ENCODE assay signal across 9 cellular contexts in the genomic region with DNA sequence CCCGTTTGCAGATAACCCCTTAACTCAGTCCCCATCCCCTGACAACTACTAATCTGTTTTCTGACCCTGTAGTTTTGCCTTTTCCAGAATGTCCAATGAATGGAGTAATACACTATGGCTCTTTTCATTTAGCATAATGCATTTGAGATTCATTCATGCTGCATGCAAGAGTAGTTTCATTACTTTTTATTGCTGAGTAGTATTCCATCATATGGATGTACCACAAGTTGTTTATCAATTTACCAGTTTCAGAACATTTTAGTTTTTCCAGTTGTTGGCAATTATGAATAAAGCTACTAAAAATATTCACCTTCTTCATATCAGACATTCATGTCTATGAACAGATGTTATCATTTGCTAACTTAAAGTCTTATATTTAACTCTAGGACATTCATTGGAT.
"Had no signal": no experiment of that assay in that cellular context is flagged by ENCODE, and none has a peak within 500 bp of the region (broad histone marks: within the 10 kb centered on the region; RNA-seq: fewer than 3 reads in every experiment).

No MANE protein-coding gene starts in this region.

- ATAC-seq: GM23338, HCT116, HepG2 had no signal

- H2AFZ ChIP-seq: GM23338 had no signal

- H3K27ac Mint-ChIP-seq: GM23338, HFFc6, IgD-negative memory B cell had no signal

- H3K4me2 ChIP-seq: GM23338 had no signal

- H3K27me3 Mint-ChIP-seq: IgD-negative memory B cell had no signal

- H3K4me1 Mint-ChIP-seq: GM23338 had no signal

- FAIRE-seq: HepG2 had no signal

- H3K4me1 ChIP-seq: HAP-1 had no signal

- H3K4me3 ChIP-seq: GM23338, HAP-1 had no signal

- H3K4me3 Mint-ChIP-seq: GM23338, HFFc6 had no signal

- H3K27ac ChIP-seq: HL-60 had no signal

- DNase-seq: H7, HFFc6, KG1 had no signal
